In the genomic region with DNA sequence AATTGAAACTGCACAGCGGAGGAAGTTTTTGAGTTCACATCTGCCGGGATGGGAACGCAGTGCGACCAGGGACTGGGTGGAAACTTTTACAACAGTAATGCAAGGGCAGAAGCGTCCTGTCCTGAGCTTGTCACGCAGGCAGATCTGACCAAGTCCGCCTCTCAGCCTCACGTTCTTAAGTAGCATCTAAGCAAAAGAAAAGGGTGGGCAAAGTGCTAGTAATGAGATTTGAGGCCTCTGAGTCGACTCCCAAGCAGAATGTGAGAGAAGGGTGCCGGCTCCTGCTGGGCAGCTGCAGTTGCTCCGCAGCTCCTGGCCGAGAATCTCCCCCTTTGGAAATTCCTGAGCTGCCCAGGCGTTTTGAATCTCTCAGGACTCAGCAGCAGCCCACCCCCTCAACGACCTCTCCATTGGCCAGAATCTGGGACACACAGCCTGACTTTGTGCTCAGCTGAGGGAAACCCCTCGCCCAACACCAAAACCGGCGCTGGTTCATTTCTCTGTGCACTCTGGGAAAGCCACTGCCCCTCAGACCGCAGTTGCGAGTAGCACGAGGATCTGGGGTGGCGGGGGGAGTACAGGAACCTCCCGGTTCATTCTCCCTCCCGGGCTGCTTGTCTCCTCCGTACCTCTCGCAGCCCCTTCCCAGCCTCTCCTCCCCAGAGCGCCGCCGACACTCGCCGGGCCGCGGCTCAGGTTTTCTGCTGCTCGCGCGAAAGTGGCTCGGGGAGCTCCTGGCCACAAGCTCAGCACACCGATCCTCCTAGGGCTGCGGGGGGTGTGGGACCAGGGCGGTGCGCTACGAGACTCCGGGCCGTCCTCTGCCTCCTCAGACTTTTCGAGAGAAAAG, we compare ENCODE assay signal across 8 cellular contexts. TPM values are rescaled to one million over a fixed set of nuclear protein-coding genes. Genes with fewer than 3 reads are reported as not detected.
DNase-seq lines count a peak whose midpoint lies in the region; ATAC-seq and TF ChIP-seq lines count a peak whose summit lies in the region.

No MANE protein-coding gene starts in this region.

- H3K27ac Mint-ChIP-seq in CD4-positive, CD25-positive, alpha-beta regulatory T cell: peak overlapping the region; percentile 96 to 99 (median 98)

- H3K4me1 ChIP-seq in CD4-positive, CD25-positive, alpha-beta regulatory T cell (ENCODE audit: control insufficient read depth, insufficient read depth, low read length, poor library complexity, severe bottlenecking): peaks cover 50% of the 10 kb centered on the region
- H3K4me1 ChIP-seq in right lobe of liver: no peaks in the 10 kb centered on the region

- H3K4me1 Mint-ChIP-seq in CD4-positive, CD25-positive, alpha-beta regulatory T cell: peaks cover 16 to 60% (median 50%) of the 10 kb centered on the region in 4 donors

- peaks cover 24% of the 10 kb centered on the region for H3K36me3 Mint-ChIP-seq in CD4-positive, CD25-positive, alpha-beta regulatory T cell

- intact Hi-C loops in right lobe of liver (cut with DNase I): no loop called here

- H3K9me3 ChIP-seq in CD4-positive, CD25-positive, alpha-beta regulatory T cell (ENCODE audit: control insufficient read depth in 2 of 2, low read length in 2 of 2): no peaks in the 10 kb centered on the region
- H3K9me3 ChIP-seq in right lobe of liver: no peaks in the 10 kb centered on the region

- TF ChIP-seq POLR2A in right lobe of liver (IDR thresholded peaks at IDR 0.05): no peak

- in situ Hi-C loops in G401 (cut with HindIII; ENCODE audit: low sequenced_read_pairs): no loop called here

- H3K36me3 ChIP-seq in CD4-positive, CD25-positive, alpha-beta regulatory T cell (ENCODE audit: control insufficient read depth, insufficient read depth, low read length): peaks cover 23% of the 10 kb centered on the region
- H3K36me3 ChIP-seq in right lobe of liver: peaks cover 0 to 16% (median 0%) of the 10 kb centered on the region in 4 donors

- peak overlapping the region; percentile 100 for H3K4me3 ChIP-seq in CD4-positive, CD25-positive, alpha-beta regulatory T cell (ENCODE audit: low read depth, low read length)
- H3K4me3 ChIP-seq in choroid plexus epithelial cell (ENCODE audit: low read depth, low read length) (peak overlapping the region; percentile 75), right lobe of liver (peak overlapping the region; percentile 53 to 74 (median 69))

- H3K27ac ChIP-seq in CD4-positive, CD25-positive, alpha-beta regulatory T cell (ENCODE audit: insufficient read depth, low read length, poor library complexity, severe bottlenecking): peak overlapping the region; percentile 88
- H3K27ac ChIP-seq in right lobe of liver: peak overlapping the region; percentile 67 to 84 (median 79)

- DNase-seq in CD4-positive, CD25-positive, alpha-beta regulatory T cell: peak in 2 of 3 donors; percentile 42 to 93
- DNase-seq in choroid plexus epithelial cell (ENCODE audit: low read depth) (peak; percentile 49), right lobe of liver (peak; percentile 58 to 71 (median 62)), G401 (ENCODE audit: low spot score) (no peak)
- DNase-seq in stimulated activated CD4-positive, alpha-beta T cell treated with anti-CD3 and anti-CD28 coated beads, TNF-alpha, amount 100 ng/mL, for 24 hours (ENCODE audit: low read depth in 3 of 3): peak in 2 of 3 experiments; percentile 52 to 76

- peak overlapping the region; percentile 98 to 100 (median 100) for H3K4me3 Mint-ChIP-seq in CD4-positive, CD25-positive, alpha-beta regulatory T cell

- peaks cover 13% of the 10 kb centered on the region for H3K27me3 Mint-ChIP-seq in CD4-positive, CD25-positive, alpha-beta regulatory T cell

- peaks cover 0 to 3% (median 0%) of the 10 kb centered on the region in 7 donors for H3K9me3 Mint-ChIP-seq in CD4-positive, CD25-positive, alpha-beta regulatory T cell

- WGBS in right lobe of liver (ENCODE audit: insufficient coverage, low coverage, low lambda C conversion rate, missing lambda C conversion rate): 2% methylated on average over 22 of the region's 44 CpGs

- no peaks in the 10 kb centered on the region for H3K27me3 ChIP-seq in CD4-positive, CD25-positive, alpha-beta regulatory T cell (ENCODE audit: control insufficient read depth, insufficient read depth, low read length)
- H3K27me3 ChIP-seq in right lobe of liver: no peaks in the 10 kb centered on the region

- TF ChIP-seq CTCF in choroid plexus epithelial cell (conservative IDR thresholded peaks at IDR 0.05; ENCODE audit: low read depth, low read length) (peak; percentile 10), right lobe of liver (IDR thresholded peaks at IDR 0.05) (no peak)

- ATAC-seq in CD4-positive, CD25-positive, alpha-beta regulatory T cell (ENCODE audit: low read depth in 2 of 2): peak; percentile 22 to 39
- ATAC-seq in GM19455 (IDR thresholded peaks at IDR 0.05; ENCODE audit: unreplicated experiment): peak; percentile 60
- peak; percentile 46 for ATAC-seq in HG03558 (IDR thresholded peaks at IDR 0.05; ENCODE audit: extremely low read depth, unreplicated experiment)
- peak; percentile 41 to 42 for ATAC-seq in activated CD4-positive, CD25-positive, alpha-beta regulatory T cell treated with anti-CD3 and anti-CD28 coated beads, Interleukin-2, amount 50 U/mL, for 24 hours
- peak; percentile 44 to 60 (median 57) for ATAC-seq in right lobe of liver

RNA-seq across cellular contexts. Expression of a gene that starts 0.9 kb away (rescaled TPM):
- 191 TPM for total RNA-seq in CD4-positive, CD25-positive, alpha-beta regulatory T cell
- polyA plus RNA-seq in CD4-positive, CD25-positive, alpha-beta regulatory T cell: 100 to 1,000 TPM; 131 to 165 (median 151) TPM
- total RNA-seq in right lobe of liver: 10 to 100 TPM in 2 of 6 experiments, 1 to 10 TPM in 4; 9.0 to 14.8 (median 9.3) TPM
- not detected in 2 replicates for total RNA-seq in G401 (2014; rRNA removed; shearing (Covaris generic))

Comparison
In these comparisons a context has a peak if more than half of its experiments do, and no peak if none do; other contexts are left out.
1. RNA of a gene that starts 0.9 kb away (total RNA-seq): 191 TPM in CD4-positive, CD25-positive, alpha-beta regulatory T cell (single experiment); 9.0 to 14.8 TPM in right lobe of liver and not detected in G401; every median in the first group is over 10 times any median in the second.
2. Peak in every context shown above with its lines, with median percentiles within 50 percentile points of each other: ATAC-seq and H3K4me3 ChIP-seq.